Comparison of ENCODE assay signal across 23 cellular contexts in the genomic region with DNA sequence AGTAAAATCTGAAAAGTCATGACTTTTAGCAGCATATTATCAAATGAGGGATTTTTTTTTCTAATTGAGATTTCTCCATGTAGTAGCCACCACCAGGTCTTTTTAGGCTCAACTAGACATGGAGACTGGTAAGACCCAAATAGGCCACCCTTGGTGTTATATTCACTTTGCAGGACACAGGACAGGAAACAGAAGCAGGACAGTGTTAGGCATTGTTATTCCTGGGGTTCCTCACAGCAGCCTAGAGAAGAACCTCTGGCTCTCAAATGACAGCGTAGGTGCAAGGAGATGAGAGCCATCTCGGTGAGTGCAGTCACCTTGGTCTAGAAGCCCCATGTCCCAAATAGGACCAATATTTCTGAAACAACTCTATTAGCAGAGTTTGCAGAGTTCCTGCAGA. TPM values are rescaled to one million over a fixed set of nuclear protein-coding genes. Genes with fewer than 3 reads are reported as not detected.
DNase-seq lines count a peak whose midpoint lies in the region; ATAC-seq and TF ChIP-seq lines count a peak whose summit lies in the region.
"Had no signal": no experiment of that assay in that cellular context is flagged by ENCODE, and none has a peak within 500 bp of the region (broad histone marks: within the 10 kb centered on the region; RNA-seq: fewer than 3 reads in every experiment).

No MANE protein-coding gene starts in this region.

- peak overlapping the region; percentile 45 for H3K27ac Mint-ChIP-seq in endodermal cell
- H3K27ac Mint-ChIP-seq in activated CD4-positive, alpha-beta memory T cell treated with anti-CD3 and anti-CD28 coated beads, Interleukin-2, amount 10 ng/mL, durations not matched to agents 7 days and 5 days = no peak overlapping the region
- no peak overlapping the region for H3K27ac Mint-ChIP-seq in stimulated activated effector memory CD8-positive, alpha-beta T cell treated with anti-CD3 and anti-CD28 coated beads, Interleukin-12 subunit alpha, Interleukin-12 subunit beta, amount 100 ng/mL, for 72 hours
- H3K27ac Mint-ChIP-seq: CD4-positive, alpha-beta memory T cell had no signal

- POLR2A ChIA-PET in activated CD4-positive, alpha-beta memory T cell treated with anti-CD3 and anti-CD28 coated beads, Interleukin-2, amount 10 ng/mL, durations not matched to agents 7 days and 5 days (lab: Charles Lee) = no interaction called here

- peaks cover 26% of the 10 kb centered on the region for H3K4me1 Mint-ChIP-seq in endodermal cell
- H3K4me1 Mint-ChIP-seq in activated CD4-positive, alpha-beta memory T cell treated with anti-CD3 and anti-CD28 coated beads, Interleukin-2, amount 10 ng/mL, durations not matched to agents 7 days and 5 days = no peaks in the 10 kb centered on the region
- H3K4me1 Mint-ChIP-seq in stimulated activated effector memory CD8-positive, alpha-beta T cell treated with anti-CD3 and anti-CD28 coated beads, Interleukin-12 subunit alpha, Interleukin-12 subunit beta, amount 100 ng/mL, for 72 hours = no peaks in the 10 kb centered on the region
- H3K4me1 Mint-ChIP-seq: CD4-positive, alpha-beta memory T cell had no signal

- H3K4me1 ChIP-seq in endodermal cell (ENCODE audit: control insufficient read depth, insufficient read depth, low read length) = peaks cover 20% of the 10 kb centered on the region
- H3K4me1 ChIP-seq: A549; BE2C; BLaER1 treated with 17β-estradiol and CSF1 and Interleukin-3, amounts not matched to agents 10 nM and 100 nM had no signal

- H3K27me3 ChIP-seq in endodermal cell (ENCODE audit: control insufficient read depth, insufficient read depth, low read length, poor library complexity, severe bottlenecking) = no peaks in the 10 kb centered on the region
- H3K27me3 ChIP-seq: BLaER1 treated with 17β-estradiol and CSF1 and Interleukin-3, amounts not matched to agents 10 nM and 100 nM had no signal

- no peak overlapping the region for H3K4me3 ChIP-seq in endodermal cell (ENCODE audit: low read length)
- H3K4me3 ChIP-seq: A549; BLaER1 treated with 17β-estradiol and CSF1 and Interleukin-3, amounts not matched to agents 10 nM and 100 nM; GM12878 had no signal

- 89 to 91% methylated on average over 2 of the region's 2 CpGs for WGBS in endodermal cell (ENCODE audit: insufficient coverage in 1 of 2, insufficient read length in 1 of 2), 2 experiments

- H3K27ac ChIP-seq in 22Rv1 (peak overlapping the region; percentile 100), VCaP (peak overlapping the region; percentile 98), endodermal cell (ENCODE audit: low read depth, low read length) (no peak overlapping the region)
- H3K27ac ChIP-seq: A549; BLaER1 treated with 17β-estradiol and CSF1 and Interleukin-3, amounts not matched to agents 10 nM and 100 nM had no signal

- TF ChIP-seq CTCF in 22Rv1 (IDR thresholded peaks at IDR 0.05) (no peak), VCaP (conservative IDR thresholded peaks at IDR 0.05) (no peak), endodermal cell (conservative IDR thresholded peaks at IDR 0.05) (no peak)

- H3K9ac ChIP-seq in endodermal cell (ENCODE audit: extremely low read depth, low read length, poor library complexity, severe bottlenecking) = no peak overlapping the region
- H3K9ac ChIP-seq: BLaER1 treated with 17β-estradiol and CSF1 and Interleukin-3, amounts not matched to agents 10 nM and 100 nM had no signal

- no peaks in the 10 kb centered on the region for H3K36me3 Mint-ChIP-seq in endodermal cell (ENCODE audit: low read depth)
- H3K36me3 Mint-ChIP-seq in activated CD4-positive, alpha-beta memory T cell treated with anti-CD3 and anti-CD28 coated beads, Interleukin-2, amount 10 ng/mL, durations not matched to agents 7 days and 5 days (ENCODE audit: low read depth) = no peaks in the 10 kb centered on the region
- no peaks in the 10 kb centered on the region for H3K36me3 Mint-ChIP-seq in stimulated activated effector memory CD8-positive, alpha-beta T cell treated with anti-CD3 and anti-CD28 coated beads, Interleukin-12 subunit alpha, Interleukin-12 subunit beta, amount 100 ng/mL, for 72 hours
- H3K36me3 Mint-ChIP-seq: CD4-positive, alpha-beta memory T cell had no signal

- peaks cover 5% of the 10 kb centered on the region for H3K36me3 ChIP-seq in endodermal cell (ENCODE audit: control insufficient read depth, insufficient read depth, low read length)
- H3K36me3 ChIP-seq: BE2C; BLaER1 treated with 17β-estradiol and CSF1 and Interleukin-3, amounts not matched to agents 10 nM and 100 nM had no signal

- CTCF ChIA-PET in activated CD4-positive, alpha-beta memory T cell treated with anti-CD3 and anti-CD28 coated beads, Interleukin-2, amount 10 ng/mL, durations not matched to agents 7 days and 5 days (lab: Charles Lee) = no interaction called here

- H3K4me3 Mint-ChIP-seq in endodermal cell = no peak overlapping the region
- H3K4me3 Mint-ChIP-seq in activated CD4-positive, alpha-beta memory T cell treated with anti-CD3 and anti-CD28 coated beads, Interleukin-2, amount 10 ng/mL, durations not matched to agents 7 days and 5 days = no peak overlapping the region
- H3K4me3 Mint-ChIP-seq in stimulated activated effector memory CD8-positive, alpha-beta T cell treated with anti-CD3 and anti-CD28 coated beads, Interleukin-12 subunit alpha, Interleukin-12 subunit beta, amount 100 ng/mL, for 72 hours = no peak overlapping the region
- H3K4me3 Mint-ChIP-seq: CD4-positive, alpha-beta memory T cell had no signal

- no peaks in the 10 kb centered on the region for H3K9me3 Mint-ChIP-seq in endodermal cell
- no peaks in the 10 kb centered on the region for H3K9me3 Mint-ChIP-seq in activated CD4-positive, alpha-beta memory T cell treated with anti-CD3 and anti-CD28 coated beads, Interleukin-2, amount 10 ng/mL, durations not matched to agents 7 days and 5 days
- H3K9me3 Mint-ChIP-seq in stimulated activated effector memory CD8-positive, alpha-beta T cell treated with anti-CD3 and anti-CD28 coated beads, Interleukin-12 subunit alpha, Interleukin-12 subunit beta, amount 100 ng/mL, for 72 hours = no peaks in the 10 kb centered on the region

- H3K9me3 ChIP-seq in endodermal cell (ENCODE audit: control insufficient read depth, low read length) = no peaks in the 10 kb centered on the region
- H3K9me3 ChIP-seq: A549; BE2C; BLaER1 treated with 17β-estradiol and CSF1 and Interleukin-3, amounts not matched to agents 10 nM and 100 nM had no signal

- no peak for ATAC-seq in stimulated activated effector memory CD8-positive, alpha-beta T cell treated with anti-CD3 and anti-CD28 coated beads, Interleukin-12 subunit alpha, Interleukin-12 subunit beta, amount 100 ng/mL, for 72 hours
- ATAC-seq: A549, GM12878 had no signal

- DNase-seq in endodermal cell = no peak
- peak; percentile 3 for DNase-seq in iPS DF 4.7 (ENCODE audit: extremely low read depth, low spot score)
- no peak for DNase-seq in activated CD4-positive, alpha-beta memory T cell treated with anti-CD3 and anti-CD28 coated beads, Interleukin-2, amount 10 ng/mL, durations not matched to agents 7 days and 5 days
- DNase-seq in stimulated activated effector memory CD8-positive, alpha-beta T cell treated with anti-CD3 and anti-CD28 coated beads, Interleukin-12 subunit alpha, Interleukin-12 subunit beta, amount 100 ng/mL, for 72 hours (ENCODE audit: low spot score in 2 of 2) = no peak
- DNase-seq in DMS53 (lab: John Stamatoyannopoulos, UW) = no peak
- DNase-seq in SIG-M5 (lab: John Stamatoyannopoulos, UW) = no peak
- DNase-seq: 8988T; ACHN; AML-193; BE2C; Calu3; CD4-positive, alpha-beta memory T cell; COR-L47; EL; GDM1; GOT3; H7; HCEC 1CT had no signal

- no peaks in the 10 kb centered on the region for H3K27me3 Mint-ChIP-seq in endodermal cell (ENCODE audit: insufficient read depth)
- peaks cover 9% of the 10 kb centered on the region for H3K27me3 Mint-ChIP-seq in activated CD4-positive, alpha-beta memory T cell treated with anti-CD3 and anti-CD28 coated beads, Interleukin-2, amount 10 ng/mL, durations not matched to agents 7 days and 5 days

RNA-seq across cellular contexts. Expression of a gene that starts 19.2 kb away (rescaled TPM):
- total RNA-seq in endodermal cell = not detected
- not detected for polyA plus RNA-seq in endodermal cell (2013, experiment 1 of 2)
- not detected for polyA plus RNA-seq in endodermal cell (2013, experiment 2 of 2)
- not detected for total RNA-seq in activated CD4-positive, alpha-beta memory T cell treated with anti-CD3 and anti-CD28 coated beads, Interleukin-2, amount 10 ng/mL, durations not matched to agents 7 days and 5 days
- total RNA-seq: Calu3; CD4-positive, alpha-beta memory T cell; GM12878; H7 had no signal
- polyA plus RNA-seq: A549; CD4-positive, alpha-beta memory T cell; GM12878 had no signal
